Comparison of ENCODE assay signal across 11 cellular contexts in the genomic region with DNA sequence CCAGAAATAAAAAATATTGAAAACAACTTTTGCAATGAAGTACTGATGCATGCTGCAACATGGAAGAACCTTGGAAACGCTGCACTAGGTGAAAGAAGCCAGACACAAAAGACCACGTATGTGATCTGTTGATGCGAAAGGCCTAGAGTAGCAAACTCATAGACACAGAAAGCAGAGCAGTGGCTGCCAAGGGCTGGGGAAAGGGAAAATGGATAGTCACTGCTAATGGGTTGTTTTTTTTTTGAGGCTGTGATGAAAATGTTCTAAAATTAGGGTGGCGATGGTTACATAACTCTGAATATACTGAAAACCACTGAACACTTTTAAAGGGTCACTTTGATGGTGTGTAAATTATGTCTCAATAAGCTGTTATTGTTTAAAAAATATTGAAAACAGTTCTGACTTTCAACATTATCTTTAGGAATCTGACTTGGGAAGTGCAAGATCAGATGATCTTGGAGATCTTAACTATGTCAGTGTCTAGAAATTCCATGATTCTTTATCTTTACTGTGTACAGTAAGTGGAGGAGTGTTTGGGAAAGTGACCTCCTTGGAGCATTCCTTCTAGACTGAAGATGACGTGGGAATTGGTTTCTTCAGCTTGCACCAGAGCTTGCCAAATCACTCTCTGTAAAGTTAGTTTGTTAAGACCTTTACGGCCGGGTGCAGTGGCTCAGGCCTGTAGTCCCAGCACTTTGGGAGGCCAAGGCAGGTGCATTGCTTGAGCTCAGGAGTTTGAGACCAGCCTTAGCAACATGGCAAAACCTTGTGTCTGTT. TPM values are rescaled to one million over a fixed set of nuclear protein-coding genes. Genes with fewer than 3 reads are reported as not detected.
A peak's percentile ranks its signal among the peaks of the same experiment; 100 is the strongest.
DNase-seq lines count a peak whose midpoint lies in the region; ATAC-seq lines count a peak whose summit lies in the region.
"Had no signal": no experiment of that assay in that cellular context is flagged by ENCODE, and none has a peak within 500 bp of the region (broad histone marks: within the 10 kb centered on the region; RNA-seq: fewer than 3 reads in every experiment).

No MANE protein-coding gene starts in this region.

- DNase-seq in GM03348 (ENCODE audit: low spot score) (peak; percentile 75), hepatic stellate cell (ENCODE audit: low spot score) (peak; percentile 83), NCI-H1694 (lab: John Stamatoyannopoulos, UW) (no peak)
- no peak for DNase-seq in stimulated activated naive B cell treated with anti-CD40 and anti-IgM and Interleukin-4, amounts not matched to agents 10 μg/mL and 1 μg/mL and 100 μg/mL, for 72 hours
- no peak for DNase-seq in activated CD4-positive, alpha-beta T cell treated with anti-CD3 and anti-CD28 coated beads, Interleukin-2, amount 50 U/mL, for 48 hours
- DNase-seq in activated T-cell treated with anti-CD3 and anti-CD28 coated beads, Interleukin-2, amount 50 U/mL, for 48 hours, result no peak
- DNase-seq: dorsolateral prefrontal cortex, NCI-H1694 treated with DMSO at 0.1 percent for 48 hours had no signal

- H3K27ac Mint-ChIP-seq in activated T-helper 17 cell treated with anti-CD3 and anti-CD28 coated beads, Interleukin-2, amount 50 U/mL, for 72 hours, result no peak overlapping the region
- peak overlapping the region; percentile 63 for H3K27ac Mint-ChIP-seq in stimulated activated naive B cell treated with anti-CD40 and anti-IgM and Interleukin-4, amounts not matched to agents 10 μg/mL and 1 μg/mL and 100 μg/mL, for 72 hours

- no peak for ATAC-seq in activated T-helper 17 cell treated with anti-CD3 and anti-CD28 coated beads, Interleukin-2, amount 50 U/mL, for 72 hours (replicated peaks)
- no peak for ATAC-seq in stimulated activated naive B cell treated with anti-CD40 and anti-IgM and Interleukin-4, amounts not matched to agents 10 μg/mL and 1 μg/mL and 100 μg/mL, for 72 hours (replicated peaks)
- no peak for ATAC-seq in HG02884 (IDR thresholded peaks at IDR 0.05; ENCODE audit: unreplicated experiment)
- ATAC-seq: GM12878 had no signal

- peaks cover 11% of the 10 kb centered on the region for H3K4me1 Mint-ChIP-seq in activated T-helper 17 cell treated with anti-CD3 and anti-CD28 coated beads, Interleukin-2, amount 50 U/mL, for 72 hours
- H3K4me1 Mint-ChIP-seq in stimulated activated naive B cell treated with anti-CD40 and anti-IgM and Interleukin-4, amounts not matched to agents 10 μg/mL and 1 μg/mL and 100 μg/mL, for 72 hours, result peaks cover 26 to 39% of the 10 kb centered on the region in 2 donors

- H3K4me3 Mint-ChIP-seq in activated T-helper 17 cell treated with anti-CD3 and anti-CD28 coated beads, Interleukin-2, amount 50 U/mL, for 72 hours, result peak overlapping the region; percentile 3
- H3K4me3 Mint-ChIP-seq in stimulated activated naive B cell treated with anti-CD40 and anti-IgM and Interleukin-4, amounts not matched to agents 10 μg/mL and 1 μg/mL and 100 μg/mL, for 72 hours, result no peak overlapping the region

- H3K27me3 Mint-ChIP-seq in activated T-helper 17 cell treated with anti-CD3 and anti-CD28 coated beads, Interleukin-2, amount 50 U/mL, for 72 hours, result no peaks in the 10 kb centered on the region
- H3K27me3 Mint-ChIP-seq in stimulated activated naive B cell treated with anti-CD40 and anti-IgM and Interleukin-4, amounts not matched to agents 10 μg/mL and 1 μg/mL and 100 μg/mL, for 72 hours, result no peaks in the 10 kb centered on the region

- H3K9me3 Mint-ChIP-seq in activated T-helper 17 cell treated with anti-CD3 and anti-CD28 coated beads, Interleukin-2, amount 50 U/mL, for 72 hours, result no peaks in the 10 kb centered on the region
- H3K9me3 Mint-ChIP-seq in stimulated activated naive B cell treated with anti-CD40 and anti-IgM and Interleukin-4, amounts not matched to agents 10 μg/mL and 1 μg/mL and 100 μg/mL, for 72 hours, result no peaks in the 10 kb centered on the region

- peaks cover 20% of the 10 kb centered on the region for H3K36me3 Mint-ChIP-seq in activated T-helper 17 cell treated with anti-CD3 and anti-CD28 coated beads, Interleukin-2, amount 50 U/mL, for 72 hours (ENCODE audit: low read depth)
- H3K36me3 Mint-ChIP-seq in stimulated activated naive B cell treated with anti-CD40 and anti-IgM and Interleukin-4, amounts not matched to agents 10 μg/mL and 1 μg/mL and 100 μg/mL, for 72 hours, result peaks cover 15 to 29% of the 10 kb centered on the region in 2 donors

RNA-seq across cellular contexts. Expression of a gene that starts 12.4 kb away (rescaled TPM):
- 10 to 100 TPM; 19.7 to 28.9 TPM for total RNA-seq in activated T-helper 17 cell treated with anti-CD3 and anti-CD28 coated beads, Interleukin-2, amount 50 U/mL, for 72 hours

Comparison
In these comparisons a context has a peak if more than half of its experiments do, and no peak if none do; other contexts are left out.
1. DNase-seq: peak in GM03348 (single experiment) and hepatic stellate cell (single experiment); none in stimulated activated naive B cell treated with anti-CD40 and anti-IgM and Interleukin-4, amounts not matched to agents 10 μg/mL and 1 μg/mL and 100 μg/mL, for 72 hours (single experiment), NCI-H1694 (single experiment), activated CD4-positive, alpha-beta T cell treated with anti-CD3 and anti-CD28 coated beads, Interleukin-2, amount 50 U/mL, for 48 hours (0 of 2) and activated T-cell treated with anti-CD3 and anti-CD28 coated beads, Interleukin-2, amount 50 U/mL, for 48 hours (0 of 2).